Comparison of ENCODE assay signal across 11 cellular contexts in the genomic region with DNA sequence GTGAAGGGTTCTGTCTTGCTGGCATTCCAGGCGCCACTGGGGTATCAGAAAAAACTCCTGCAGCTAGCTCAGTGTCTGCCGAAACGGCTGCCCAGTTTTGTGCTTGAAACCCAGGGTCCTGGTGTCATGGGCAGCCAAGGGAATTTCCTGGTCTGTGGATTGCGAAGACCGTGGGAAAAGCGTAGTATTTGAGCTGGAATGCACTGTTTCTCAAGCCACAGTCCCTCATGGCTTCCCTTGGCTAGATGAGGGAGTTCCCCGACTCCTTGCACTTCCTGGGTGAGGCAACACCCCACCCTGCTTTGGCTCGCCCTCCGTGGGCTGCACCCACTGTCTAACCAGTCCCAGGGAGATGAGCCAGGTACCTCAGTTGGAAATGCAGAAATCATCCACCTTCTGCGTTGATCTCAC. TPM values are rescaled to one million over a fixed set of nuclear protein-coding genes. Genes with fewer than 3 reads are reported as not detected.
A peak's percentile ranks its signal among the peaks of the same experiment; 100 is the strongest.
DNase-seq lines count a peak whose midpoint lies in the region; TF ChIP-seq lines count a peak whose summit lies in the region.
"Had no signal": no experiment of that assay in that cellular context is flagged by ENCODE, and none has a peak within 500 bp of the region (broad histone marks: within the 10 kb centered on the region; RNA-seq: fewer than 3 reads in every experiment).

No MANE protein-coding gene starts in this region.

- H3K27ac ChIP-seq in HUES48 (ENCODE audit: low read depth, low read length): peak overlapping the region; percentile 96
- peak overlapping the region; percentile 91 for H3K27ac ChIP-seq in mesodermal cell (ENCODE audit: low read depth, low read length, severe bottlenecking)
- H3K27ac ChIP-seq: vagina had no signal

- peaks cover 22% of the 10 kb centered on the region for H3K4me1 ChIP-seq in HUES48 (ENCODE audit: control insufficient read depth, insufficient read depth, low read length)
- H3K4me1 ChIP-seq in mesodermal cell (ENCODE audit: control insufficient read depth, insufficient read depth, low read length, poor library complexity, severe bottlenecking): peaks cover 18% of the 10 kb centered on the region

- TF ChIP-seq CTCF in AG10803 (conservative IDR thresholded peaks at IDR 0.05; ENCODE audit: low read length): no peak
- no peak for TF ChIP-seq CTCF in cardiac fibroblast (IDR thresholded peaks at IDR 0.05; ENCODE audit: low read depth, low read length)

- H3K36me3 ChIP-seq in HUES48 (ENCODE audit: control insufficient read depth, insufficient read depth, low read length): peaks cover 35% of the 10 kb centered on the region
- peaks cover 70% of the 10 kb centered on the region for H3K36me3 ChIP-seq in mesodermal cell (ENCODE audit: control insufficient read depth, insufficient read depth, low read length)

- DNase-seq in AG10803 (ENCODE audit: low read depth): peak; percentile 54
- peak; percentile 43 to 82 for DNase-seq in cardiac fibroblast (ENCODE audit: low read depth in 2 of 2)
- DNase-seq in NCI-H2081 (lab: John Stamatoyannopoulos, UW): no peak
- no peak for DNase-seq in germinal center (ENCODE audit: low spot score)
- DNase-seq in NCI-H2029 (lab: John Stamatoyannopoulos, UW): no peak
- DNase-seq in NCI-H187 treated with DMSO at 0.1 percent for 48 hours (lab: John Stamatoyannopoulos, UW): no peak
- DNase-seq: foreskin melanocyte; stimulated activated CD4-positive, alpha-beta T cell treated with anti-CD3 and anti-CD28 coated beads, Interleukin-2, amount 100 ng/mL, for 48 hours had no signal

- no peaks in the 10 kb centered on the region for H3K27me3 ChIP-seq in HUES48 (ENCODE audit: control insufficient read depth, insufficient read depth, low read length)
- H3K27me3 ChIP-seq: vagina had no signal

- H3K9me3 ChIP-seq in HUES48 (ENCODE audit: control insufficient read depth, insufficient read depth, low read length) (no peaks in the 10 kb centered on the region; the same call in 1 of the 2 replicates), mesodermal cell (ENCODE audit: control insufficient read depth, low read length) (no peaks in the 10 kb centered on the region)
- H3K9me3 ChIP-seq: vagina had no signal

- H3K4me3 ChIP-seq in AG10803 (ENCODE audit: low read length) (no peak overlapping the region), HUES48 (ENCODE audit: low read depth, low read length) (no peak overlapping the region), cardiac fibroblast (replicated peaks in 1 of 2; ENCODE audit: low read depth in 2 of 2, low read length in 2 of 2) (no peak overlapping the region), mesodermal cell (ENCODE audit: extremely low read depth, insufficient read depth, low read length, poor library complexity, severe bottlenecking) (no peak overlapping the region)
- H3K4me3 ChIP-seq: vagina had no signal

- 0 out of 2 replicates have a peak overlapping the region, but pooled peaks have one; percentile 39 for H3K9ac ChIP-seq in HUES48 (ENCODE audit: low read depth, low read length)

- WGBS in mesodermal cell (ENCODE audit: insufficient coverage in 2 of 2), 2 experiments: 85 to 88% methylated on average over 10 of the region's 10 CpGs

RNA-seq across cellular contexts. Expression of gene NOP14, which starts 40.1 kb away (rescaled TPM):
- polyA plus RNA-seq in mesodermal cell (2013, experiment 1 of 2): 21.0 TPM
- 20.6 TPM for polyA plus RNA-seq in mesodermal cell (2013, experiment 2 of 2)

RNA-seq across cellular contexts. Expression of gene GRK4, which starts 40.2 kb away (rescaled TPM):
- polyA plus RNA-seq in mesodermal cell (2013, experiment 1 of 2): 4.3 TPM
- polyA plus RNA-seq in mesodermal cell (2013, experiment 2 of 2): 4.2 TPM

Comparison
In these comparisons a context has a peak if more than half of its experiments do, and no peak if none do; other contexts are left out.
1. DNase-seq: peak in AG10803 (single experiment) and cardiac fibroblast (2 of 2); none in NCI-H2081 (0 of 2), germinal center (single experiment), NCI-H2029 (single experiment) and NCI-H187 treated with DMSO at 0.1 percent for 48 hours (single experiment).